ENCODE assay signal across 32 cellular contexts in genomic region chr5:134742134-134742533, GRCh38.
"Had no signal": no experiment of that assay in that cellular context is flagged by ENCODE, and none has a peak within 500 bp of the region (broad histone marks: within the 10 kb centered on the region; RNA-seq: fewer than 3 reads in every experiment).

No MANE protein-coding gene starts in this region.

- ATAC-seq: naive thymus-derived CD8-positive, alpha-beta T cell; natural killer cell treated with Interleukin-12 subunit alpha and Interleukin-12 subunit beta and Interleukin-15 and Interleukin-18, amount 100 ng/mL, for 72 hours; psoas muscle; right cardiac atrium; sciatic nerve; stimulated activated memory B cell treated with anti-CD40 and anti-IgM and Interleukin-4, amounts not matched to agents 10 μg/mL and 1 μg/mL and 100 μg/mL, for 72 hours; stimulated activated naive CD8-positive, alpha-beta T cell treated with anti-CD3 and anti-CD28 coated beads, Interleukin-15, amount 100 ng/mL, for 72 hours; stimulated activated naive CD8-positive, alpha-beta T cell treated with anti-CD3 and anti-CD28 coated beads, Interleukin-15, Interleukin-2, amounts not matched to agents 100 U/mL and 50 U/mL, for 24 hours; upper lobe of right lung had no signal

- H3K27ac Mint-ChIP-seq: naive B cell; natural killer cell treated with Interleukin-12 subunit alpha and Interleukin-12 subunit beta and Interleukin-15 and Interleukin-18, amount 100 ng/mL, for 72 hours; nephron progenitor cell; neural progenitor cell; progenitor cell of endocrine pancreas; stimulated activated memory B cell treated with anti-CD40 and anti-IgM and Interleukin-4, amounts not matched to agents 10 μg/mL and 1 μg/mL and 100 μg/mL, for 72 hours; type B pancreatic cell had no signal

- H3K36me3 Mint-ChIP-seq: naive B cell; natural killer cell treated with Interleukin-12 subunit alpha and Interleukin-12 subunit beta and Interleukin-15 and Interleukin-18, amount 100 ng/mL, for 72 hours; neural progenitor cell; type B pancreatic cell had no signal

- H3K27me3 ChIP-seq: neural progenitor cell, spleen, suprapubic skin, testis, tibial artery, transverse colon, upper lobe of right lung, uterus had no signal

- H2AFZ ChIP-seq: neural progenitor cell, parathyroid adenoma had no signal

- H3K4me3 Mint-ChIP-seq: naive thymus-derived CD8-positive, alpha-beta T cell; natural killer cell treated with Interleukin-12 subunit alpha and Interleukin-12 subunit beta and Interleukin-15 and Interleukin-18, amount 100 ng/mL, for 72 hours; nephron progenitor cell; neural progenitor cell; stimulated activated memory B cell treated with anti-CD40 and anti-IgM and Interleukin-4, amounts not matched to agents 10 μg/mL and 1 μg/mL and 100 μg/mL, for 72 hours; stimulated activated naive CD8-positive, alpha-beta T cell treated with anti-CD3 and anti-CD28 coated beads, Interleukin-15, amount 100 ng/mL, for 72 hours; type B pancreatic cell had no signal

- H3K27ac ChIP-seq: neural progenitor cell, parathyroid adenoma, psoas muscle, skin epidermis, spleen, suprapubic skin, testis, tibial artery, transverse colon, upper lobe of right lung, uterus had no signal

- H3K9ac ChIP-seq: neural progenitor cell, parathyroid adenoma had no signal

- H3K4me2 ChIP-seq: neural progenitor cell, smooth muscle cell had no signal

- H3K27me3 Mint-ChIP-seq: naive B cell; naive thymus-derived CD8-positive, alpha-beta T cell; natural killer cell treated with Interleukin-12 subunit alpha and Interleukin-12 subunit beta and Interleukin-15 and Interleukin-18, amount 100 ng/mL, for 72 hours; progenitor cell of endocrine pancreas; stimulated activated memory B cell treated with anti-CD40 and anti-IgM and Interleukin-4, amounts not matched to agents 10 μg/mL and 1 μg/mL and 100 μg/mL, for 72 hours; stimulated activated naive CD8-positive, alpha-beta T cell treated with anti-CD3 and anti-CD28 coated beads, Interleukin-15, amount 100 ng/mL, for 72 hours; type B pancreatic cell had no signal

- H3K4me1 ChIP-seq: testis had no signal

- H3K36me3 ChIP-seq: neural progenitor cell, transverse colon, uterus had no signal

- H3K9me3 Mint-ChIP-seq: naive B cell; naive thymus-derived CD8-positive, alpha-beta T cell; natural killer cell treated with Interleukin-12 subunit alpha and Interleukin-12 subunit beta and Interleukin-15 and Interleukin-18, amount 100 ng/mL, for 72 hours; nephron progenitor cell; neural progenitor cell; stimulated activated memory B cell treated with anti-CD40 and anti-IgM and Interleukin-4, amounts not matched to agents 10 μg/mL and 1 μg/mL and 100 μg/mL, for 72 hours; stimulated activated naive CD8-positive, alpha-beta T cell treated with anti-CD3 and anti-CD28 coated beads, Interleukin-15, amount 100 ng/mL, for 72 hours; type B pancreatic cell had no signal

- H3K4me3 ChIP-seq: neural progenitor cell, psoas muscle, skin epidermis, smooth muscle cell, spleen, suprapubic skin, testis, tibial artery, transverse colon, upper lobe of right lung, uterus had no signal

- H3K9me3 ChIP-seq: psoas muscle, spleen, suprapubic skin, testis, tibial artery, transverse colon, upper lobe of right lung, uterus had no signal

- DNase-seq: naive B cell; naive thymus-derived CD8-positive, alpha-beta T cell; nephron progenitor cell; occipital lobe; posterior cingulate gyrus; psoas muscle; right cardiac atrium; spleen; stimulated activated CD4-positive, alpha-beta T cell treated with anti-CD3 and anti-CD28 coated beads, Interleukin-12 subunit alpha, Interleukin-12 subunit beta, amount 100 ng/mL, for 4 hours; stimulated activated CD4-positive, alpha-beta T cell treated with anti-CD3 and anti-CD28 coated beads, Interleukin-1b, Interleukin-23, amount 100 ng/mL, for 48 hours; stimulated activated CD4-positive, alpha-beta T cell treated with anti-CD3 and anti-CD28 coated beads, Interleukin-4, amount 100 ng/mL, for 1 hour; stimulated activated CD4-positive, alpha-beta T cell treated with anti-CD3 and anti-CD28 coated beads, Interleukin-4, amount 100 ng/mL, for 4 hours; stimulated activated CD8-positive, alpha-beta memory T cell treated with anti-CD3 and anti-CD28 coated beads, Interleukin-4, amount 100 ng/mL, for 48 hours; stimulated activated naive CD4-positive, alpha-beta T cell; stimulated activated naive CD8-positive, alpha-beta T cell treated with anti-CD3 and anti-CD28 coated beads, Interleukin-15, amount 100 ng/mL, for 72 hours; stimulated activated naive CD8-positive, alpha-beta T cell treated with anti-CD3 and anti-CD28 coated beads, Interleukin-15, Interleukin-2, amounts not matched to agents 100 U/mL and 50 U/mL, for 24 hours; substantia nigra; testis; tibial artery; transverse colon; upper lobe of right lung; uterus had no signal
